ENCODE assay signal across 1 cellular context in genomic region chr16:85731179-85731578, GRCh38.
TF ChIP-seq lines count a peak whose summit lies in the region.

No MANE protein-coding gene starts in this region.

TF ChIP-seq in K562, 482 proteins besides CTCF, POLR2A, EP300 and RAD21:
- no peak for TF ChIP-seq MGA (IDR thresholded peaks at IDR 0.05)
- peak; percentile 58 for TF ChIP-seq NFIC (IDR thresholded peaks at IDR 0.05)
- 0 out of 2 replicates have a peak, but pooled peaks have one; percentile 27 for TF ChIP-seq USF1 (CRISPR knock-in tag; IDR thresholded peaks at IDR 0.05)
